25 cellular contexts compared by ENCODE assay signal in the genomic region with DNA sequence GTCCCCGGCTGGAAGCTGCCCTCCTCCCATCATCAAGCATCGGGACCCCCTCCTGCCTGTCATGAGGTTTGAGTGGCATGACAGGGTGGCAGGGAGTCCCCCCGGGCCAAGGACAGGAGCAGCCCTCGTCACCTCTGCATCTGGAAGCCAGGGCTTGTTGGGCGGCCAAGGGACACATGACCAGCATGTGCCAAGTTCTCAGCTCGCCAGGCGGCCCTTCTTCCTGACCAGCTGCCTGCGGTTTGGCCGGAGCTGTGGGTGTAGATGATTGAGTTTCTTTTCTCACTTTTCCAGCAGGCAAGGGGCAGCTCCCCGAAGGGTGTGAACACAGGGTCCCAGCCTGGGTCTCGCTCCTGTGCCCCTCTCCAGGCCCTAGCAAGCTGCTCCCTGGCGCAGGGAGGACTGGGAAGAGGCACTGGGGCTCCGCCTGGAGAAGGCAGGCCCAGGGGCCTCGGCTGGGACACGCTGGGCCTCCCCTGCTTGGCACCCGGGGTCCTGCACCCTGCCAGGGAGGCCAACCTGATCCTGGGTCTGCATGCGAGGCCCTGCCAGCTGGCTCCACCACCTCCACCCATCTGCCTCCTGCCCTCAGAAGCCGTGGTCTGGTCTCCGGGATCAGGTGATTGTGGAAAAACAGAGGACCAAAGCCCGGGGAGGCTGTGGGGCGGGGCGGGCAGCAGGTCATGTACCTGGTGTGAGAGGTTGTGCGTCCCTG. TPM values are rescaled to one million over a fixed set of nuclear protein-coding genes. Genes with fewer than 3 reads are reported as not detected.
DNase-seq lines count a peak whose midpoint lies in the region; ATAC-seq, FAIRE-seq and TF ChIP-seq lines count a peak whose summit lies in the region.
"Had no signal": no experiment of that assay in that cellular context is flagged by ENCODE, and none has a peak within 500 bp of the region (broad histone marks: within the 10 kb centered on the region; RNA-seq: fewer than 3 reads in every experiment).

No MANE protein-coding gene starts in this region.

- no peak overlapping the region for H3K9ac ChIP-seq in astrocyte (ENCODE audit: low read length)
- no peak overlapping the region for H3K9ac ChIP-seq in subcutaneous abdominal adipose tissue (ENCODE audit: low read length in 5 of 5)
- H3K9ac ChIP-seq: GM23248 had no signal

- peaks cover 24% of the 10 kb centered on the region for H3K27me3 ChIP-seq in astrocyte (ENCODE audit: insufficient read depth, low read length)
- H3K27me3 ChIP-seq in lower lobe of right lung (ENCODE audit: low read depth), result no peaks in the 10 kb centered on the region
- H3K27me3 ChIP-seq in subcutaneous abdominal adipose tissue (ENCODE audit: control insufficient read depth in 5 of 5, insufficient read depth in 4 of 5, low read length in 5 of 5), result peaks cover 0 to 6% (median 0%) of the 10 kb centered on the region in 5 donors
- H3K27me3 ChIP-seq in CD4-positive, alpha-beta memory T cell (ENCODE audit: insufficient read depth, low read length), result no peaks in the 10 kb centered on the region
- H3K27me3 ChIP-seq: ascending aorta, right lobe of liver had no signal

- H3K4me3 ChIP-seq in astrocyte (ENCODE audit: insufficient read depth, low read depth, low read length) (no peak overlapping the region), lower lobe of right lung (no peak overlapping the region), subcutaneous abdominal adipose tissue (ENCODE audit: low read depth in 1 of 5, low read length in 5 of 5) (peak overlapping the region in 3 of 5 donors; percentile 22 to 46 (median 35))
- H3K4me3 ChIP-seq in CD4-positive, alpha-beta memory T cell (ENCODE audit: low read length in 2 of 2), result no peak overlapping the region
- H3K4me3 ChIP-seq: ascending aorta, GM23248, left ventricle myocardium inferior, right lobe of liver had no signal

- no peaks in the 10 kb centered on the region for H3K36me3 Mint-ChIP-seq in astrocyte (ENCODE audit: low read depth, unreplicated experiment)
- H3K36me3 Mint-ChIP-seq in CD4-positive, alpha-beta memory T cell, result no peaks in the 10 kb centered on the region
- H3K36me3 Mint-ChIP-seq in activated CD4-positive, alpha-beta memory T cell treated with anti-CD3 and anti-CD28 coated beads for 36 hours, result no peaks in the 10 kb centered on the region
- H3K36me3 Mint-ChIP-seq: activated naive CD8-positive, alpha-beta T cell treated with anti-CD3 and anti-CD28 coated beads for 36 hours; natural killer cell treated with Interleukin-12 subunit alpha and Interleukin-12 subunit beta and Interleukin-15 and Interleukin-18, amount 100 ng/mL, for 72 hours had no signal

- POLR2A ChIA-PET in CD4-positive, alpha-beta memory T cell (lab: Charles Lee; ENCODE audit: partially characterized antibody), result no interaction called here
- POLR2A ChIA-PET in activated CD4-positive, alpha-beta memory T cell treated with anti-CD3 and anti-CD28 coated beads for 36 hours (lab: Charles Lee), result interaction anchor here (0.6 kb wide), 1 partner anchor 90 kb away, joined by 3 read pairs; no protein-coding TSS in a partner anchor

- H3K4me1 Mint-ChIP-seq in astrocyte (ENCODE audit: low read depth, unreplicated experiment), result no peaks in the 10 kb centered on the region
- H3K4me1 Mint-ChIP-seq in CD4-positive, alpha-beta memory T cell, result no peaks in the 10 kb centered on the region
- H3K4me1 Mint-ChIP-seq in activated CD4-positive, alpha-beta memory T cell treated with anti-CD3 and anti-CD28 coated beads for 36 hours (ENCODE audit: low read depth), result no peaks in the 10 kb centered on the region
- H3K4me1 Mint-ChIP-seq: activated naive CD8-positive, alpha-beta T cell treated with anti-CD3 and anti-CD28 coated beads for 36 hours; activated T-helper 17 cell treated with anti-CD3 and anti-CD28 coated beads, Interleukin-2, amount 50 U/mL, for 72 hours; stimulated activated naive CD8-positive, alpha-beta T cell treated with anti-CD3 and anti-CD28 coated beads, Interleukin-15, amount 100 ng/mL, for 72 hours had no signal

- H2AFZ ChIP-seq in astrocyte (ENCODE audit: low read depth, low read length), result no peak overlapping the region
- H2AFZ ChIP-seq: GM23248 had no signal

- H3K79me2 ChIP-seq in astrocyte (ENCODE audit: insufficient read depth, low read length), result no peaks in the 10 kb centered on the region

- H3K9me3 ChIP-seq in astrocyte (ENCODE audit: insufficient read depth, low read depth, low read length) (no peaks in the 10 kb centered on the region), lower lobe of right lung (no peaks in the 10 kb centered on the region), subcutaneous abdominal adipose tissue (ENCODE audit: control insufficient read depth in 5 of 5, low read length in 5 of 5) (no peaks in the 10 kb centered on the region)
- H3K9me3 ChIP-seq in CD4-positive, alpha-beta memory T cell (ENCODE audit: control insufficient read depth in 1 of 2, low read length in 2 of 2), result no peaks in the 10 kb centered on the region
- H3K9me3 ChIP-seq: ascending aorta, right lobe of liver had no signal

- TF ChIP-seq CTCF in astrocyte (IDR thresholded peaks at IDR 0.05; ENCODE audit: insufficient read depth, low read depth, low read length), result no peak
- TF ChIP-seq CTCF in lower lobe of right lung (IDR thresholded peaks at IDR 0.05), result no peak
- no peak for TF ChIP-seq CTCF in omental fat pad (IDR thresholded peaks at IDR 0.05)

- peaks cover 12% of the 10 kb centered on the region for H3K9me3 Mint-ChIP-seq in astrocyte (ENCODE audit: unreplicated experiment)
- H3K9me3 Mint-ChIP-seq in CD4-positive, alpha-beta memory T cell, result peaks cover 0 to 5% (median 4%) of the 10 kb centered on the region in 8 donors
- peaks cover 8% of the 10 kb centered on the region for H3K9me3 Mint-ChIP-seq in activated CD4-positive, alpha-beta memory T cell treated with anti-CD3 and anti-CD28 coated beads for 36 hours
- H3K9me3 Mint-ChIP-seq: natural killer cell treated with Interleukin-12 subunit alpha and Interleukin-12 subunit beta and Interleukin-15 and Interleukin-18, amount 100 ng/mL, for 72 hours; type B pancreatic cell had no signal

- H3K4me3 Mint-ChIP-seq in astrocyte (ENCODE audit: unreplicated experiment), result no peak overlapping the region
- no peak overlapping the region for H3K4me3 Mint-ChIP-seq in CD4-positive, alpha-beta memory T cell
- H3K4me3 Mint-ChIP-seq in activated CD4-positive, alpha-beta memory T cell treated with anti-CD3 and anti-CD28 coated beads for 36 hours, result no peak overlapping the region
- H3K4me3 Mint-ChIP-seq: activated naive CD8-positive, alpha-beta T cell treated with anti-CD3 and anti-CD28 coated beads for 36 hours; activated T-helper 17 cell treated with anti-CD3 and anti-CD28 coated beads, Interleukin-2, amount 50 U/mL, for 72 hours; natural killer cell treated with Interleukin-12 subunit alpha and Interleukin-12 subunit beta and Interleukin-15 and Interleukin-18, amount 100 ng/mL, for 72 hours; stimulated activated naive CD8-positive, alpha-beta T cell treated with anti-CD3 and anti-CD28 coated beads, Interleukin-15, amount 100 ng/mL, for 72 hours had no signal

- intact Hi-C loops in lower lobe of right lung (cut with DNase I), result no loop called here
- intact Hi-C loops in CD4-positive, alpha-beta memory T cell (cut with micrococcal nuclease), result no loop called here
- intact Hi-C loops in activated CD4-positive, alpha-beta memory T cell treated with anti-CD3 and anti-CD28 coated beads for 36 hours (cut with micrococcal nuclease), result no loop called here

- no peak overlapping the region for H3K4me2 ChIP-seq in astrocyte (ENCODE audit: low read length)

- DNase-seq in LHCN-M2 (ENCODE audit: low read depth) (peak; percentile 47), astrocyte (ENCODE audit: low read depth) (peak; percentile 18), lower lobe of right lung (peak; percentile 51), omental fat pad (ENCODE audit: low spot score) (no peak)
- DNase-seq in CD4-positive, alpha-beta memory T cell, result no peak
- DNase-seq in activated CD4-positive, alpha-beta memory T cell treated with anti-CD3 and anti-CD28 coated beads for 36 hours, result no peak
- DNase-seq: activated CD4-positive, alpha-beta T cell treated with anti-CD3 and anti-CD28 coated beads, Interleukin-2, amount 50 U/mL, for 1 hour; activated naive CD8-positive, alpha-beta T cell treated with anti-CD3 and anti-CD28 coated beads for 36 hours; cerebellar nuclear complex; GDM1; GM23248; left ventricle myocardium inferior; midbrain; NCI-H1436; NCI-H2107; NCI-H526; right lobe of liver; stimulated activated naive CD8-positive, alpha-beta T cell treated with anti-CD3 and anti-CD28 coated beads, Interleukin-15, amount 100 ng/mL, for 72 hours had no signal

- H3K36me3 ChIP-seq in astrocyte (ENCODE audit: insufficient read depth, low read length) (no peaks in the 10 kb centered on the region), lower lobe of right lung (no peaks in the 10 kb centered on the region), subcutaneous abdominal adipose tissue (ENCODE audit: control insufficient read depth in 5 of 5, insufficient read depth in 5 of 5, low read length in 5 of 5) (no peaks in the 10 kb centered on the region)
- no peaks in the 10 kb centered on the region for H3K36me3 ChIP-seq in CD4-positive, alpha-beta memory T cell (ENCODE audit: insufficient read depth, low read length)
- H3K36me3 ChIP-seq: ascending aorta, left ventricle myocardium inferior, right lobe of liver had no signal

- H3K27me3 Mint-ChIP-seq in astrocyte (ENCODE audit: low read depth, unreplicated experiment), result peaks cover 19% of the 10 kb centered on the region
- peaks cover 4 to 6% of the 10 kb centered on the region in 2 donors for H3K27me3 Mint-ChIP-seq in CD4-positive, alpha-beta memory T cell
- H3K27me3 Mint-ChIP-seq in activated CD4-positive, alpha-beta memory T cell treated with anti-CD3 and anti-CD28 coated beads for 36 hours, result peaks cover 3% of the 10 kb centered on the region
- H3K27me3 Mint-ChIP-seq: activated naive CD8-positive, alpha-beta T cell treated with anti-CD3 and anti-CD28 coated beads for 36 hours; natural killer cell treated with Interleukin-12 subunit alpha and Interleukin-12 subunit beta and Interleukin-15 and Interleukin-18, amount 100 ng/mL, for 72 hours; stimulated activated naive CD8-positive, alpha-beta T cell treated with anti-CD3 and anti-CD28 coated beads, Interleukin-15, amount 100 ng/mL, for 72 hours; type B pancreatic cell had no signal

- H3K4me1 ChIP-seq in astrocyte (ENCODE audit: insufficient read depth, low read length) (no peaks in the 10 kb centered on the region), lower lobe of right lung (no peaks in the 10 kb centered on the region), subcutaneous abdominal adipose tissue (ENCODE audit: control insufficient read depth in 5 of 5, insufficient read depth in 5 of 5, low read length in 5 of 5) (peaks cover 0 to 9% (median 0%) of the 10 kb centered on the region in 5 donors)
- H3K4me1 ChIP-seq in CD4-positive, alpha-beta memory T cell (ENCODE audit: insufficient read depth, low read length), result no peaks in the 10 kb centered on the region
- H3K4me1 ChIP-seq: ascending aorta, left ventricle myocardium inferior, right lobe of liver had no signal

- no peak overlapping the region for H3K27ac Mint-ChIP-seq in astrocyte (ENCODE audit: unreplicated experiment)
- H3K27ac Mint-ChIP-seq in CD4-positive, alpha-beta memory T cell, result no peak overlapping the region
- no peak overlapping the region for H3K27ac Mint-ChIP-seq in activated CD4-positive, alpha-beta memory T cell treated with anti-CD3 and anti-CD28 coated beads for 36 hours
- H3K27ac Mint-ChIP-seq: activated naive CD8-positive, alpha-beta T cell treated with anti-CD3 and anti-CD28 coated beads for 36 hours; activated T-helper 17 cell treated with anti-CD3 and anti-CD28 coated beads, Interleukin-2, amount 50 U/mL, for 72 hours; natural killer cell treated with Interleukin-12 subunit alpha and Interleukin-12 subunit beta and Interleukin-15 and Interleukin-18, amount 100 ng/mL, for 72 hours; type B pancreatic cell had no signal

- H3K27ac ChIP-seq in astrocyte (ENCODE audit: low read depth, low read length) (no peak overlapping the region), lower lobe of right lung (no peak overlapping the region), subcutaneous abdominal adipose tissue (ENCODE audit: low read depth, low read length) (no peak overlapping the region)
- H3K27ac ChIP-seq in CD4-positive, alpha-beta memory T cell (ENCODE audit: low read depth, low read length), result no peak overlapping the region
- H3K27ac ChIP-seq: ascending aorta, GM23248, left ventricle myocardium inferior, right lobe of liver, RWPE1 had no signal

- CTCF ChIA-PET in CD4-positive, alpha-beta memory T cell (lab: Charles Lee; ENCODE audit: partially characterized antibody), result no interaction called here
- CTCF ChIA-PET in activated CD4-positive, alpha-beta memory T cell treated with anti-CD3 and anti-CD28 coated beads for 36 hours (lab: Charles Lee), result interaction anchor here (0.8 kb wide), 1 partner anchor 15 kb away, joined by 3 read pairs; no protein-coding TSS in a partner anchor

- no peaks in the 10 kb centered on the region for H4K20me1 ChIP-seq in astrocyte (ENCODE audit: insufficient read depth, low read length)

- no peak for FAIRE-seq in astrocyte (lab: Jason Lieb, UNC)

- peak; percentile 29 to 31 for ATAC-seq in lower lobe of right lung
- ATAC-seq in omental fat pad (ENCODE audit: low FRiP score), result no peak
- no peak for ATAC-seq in GM18867 (IDR thresholded peaks at IDR 0.05; ENCODE audit: unreplicated experiment)
- ATAC-seq: activated T-helper 17 cell treated with anti-CD3 and anti-CD28 coated beads, Interleukin-2, amount 50 U/mL, for 72 hours; stimulated activated naive CD8-positive, alpha-beta T cell treated with anti-CD3 and anti-CD28 coated beads, Interleukin-15, amount 100 ng/mL, for 72 hours had no signal

RNA-seq across cellular contexts. Expression of gene ARHGAP8, which starts 13.4 kb away (rescaled TPM):
- total RNA-seq in LHCN-M2 (2014; rRNA removed) (not detected in 2 replicates), astrocyte (1.3 and 2.8 TPM in 2 replicates), lower lobe of right lung (18.2 TPM), omental fat pad (1 to 10 TPM in 2 of 4 donors, under 1 TPM in 1, not detected in 1; 0.46 to 2.2 (median 1.9) TPM)
- not detected for polyA plus RNA-seq in LHCN-M2 (2012)
- under 1 TPM in 1 of 2 experiments, not detected in 1; 0.67 TPM for total RNA-seq in CD4-positive, alpha-beta memory T cell
- not detected for polyA plus RNA-seq in CD4-positive, alpha-beta memory T cell
- total RNA-seq in activated CD4-positive, alpha-beta memory T cell treated with anti-CD3 and anti-CD28 coated beads for 36 hours, result under 1 TPM; 0.73 to 0.88 TPM
- total RNA-seq: ascending aorta, left ventricle myocardium inferior had no signal
- polyA plus RNA-seq: GM23248 had no signal

Comparison
In these comparisons a context has a peak if more than half of its experiments do, and no peak if none do; other contexts are left out.
1. DNase-seq: peak in LHCN-M2 (single experiment), astrocyte (single experiment) and lower lobe of right lung (single experiment); none in CD4-positive, alpha-beta memory T cell (0 of 5), omental fat pad (single experiment) and activated CD4-positive, alpha-beta memory T cell treated with anti-CD3 and anti-CD28 coated beads for 36 hours (single experiment).
2. H3K4me3 ChIP-seq: peak in subcutaneous abdominal adipose tissue (3 of 5); none in astrocyte (single experiment), lower lobe of right lung (single experiment) and CD4-positive, alpha-beta memory T cell (0 of 2).
3. ATAC-seq: peak in lower lobe of right lung (2 of 2); none in omental fat pad (single experiment) and GM18867 (single experiment).